9 cellular contexts compared by ENCODE assay signal in the genomic region with DNA sequence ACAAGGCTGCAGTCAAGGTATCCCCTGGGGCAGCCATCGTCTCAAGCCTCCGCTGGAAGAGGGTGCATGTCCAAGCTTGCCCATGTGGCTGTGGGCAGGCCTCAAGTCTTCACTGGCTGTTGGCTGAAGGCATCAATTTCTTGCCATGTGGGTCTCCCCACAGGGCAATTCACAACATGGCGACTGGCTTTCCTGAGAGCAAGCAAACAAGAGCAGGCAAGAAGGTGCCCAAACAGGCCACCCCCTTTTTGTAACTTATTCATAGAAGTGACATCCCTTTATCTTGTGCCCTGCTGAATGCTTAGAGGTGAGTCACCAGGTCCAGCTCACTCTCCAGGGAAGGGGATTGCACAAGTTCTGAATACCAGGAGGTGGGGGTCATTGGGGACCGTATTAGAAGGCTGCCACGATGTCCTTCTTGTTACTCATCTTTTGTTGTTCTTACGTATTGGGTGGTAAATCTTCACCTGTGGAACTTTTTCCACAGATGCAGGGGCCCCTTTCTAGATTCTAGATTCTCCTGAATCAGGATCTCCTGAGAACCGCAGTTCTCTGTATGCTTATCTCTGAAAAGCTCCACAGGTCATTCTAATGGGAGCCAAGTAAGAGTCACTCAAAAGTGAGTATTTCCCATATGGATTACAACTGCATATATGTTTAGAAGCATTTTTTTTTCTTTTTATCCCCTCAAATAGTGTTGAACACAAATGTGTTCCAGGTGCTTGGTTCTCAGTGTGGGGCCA. TPM values are rescaled to one million over a fixed set of nuclear protein-coding genes. Genes with fewer than 3 reads are reported as not detected.
DNase-seq lines count a peak whose midpoint lies in the region; ATAC-seq and TF ChIP-seq lines count a peak whose summit lies in the region.
"Had no signal": no experiment of that assay in that cellular context is flagged by ENCODE, and none has a peak within 500 bp of the region (broad histone marks: within the 10 kb centered on the region; RNA-seq: fewer than 3 reads in every experiment).

No MANE protein-coding gene starts in this region.

- H2AFZ ChIP-seq in ACC112 (ENCODE audit: low read length, unreplicated experiment) (no peak overlapping the region), mesenchymal stem cell (ENCODE audit: low read depth, low read length) (no peak overlapping the region)

- H3K9ac ChIP-seq in HUES64 (ENCODE audit: low read depth, low read length) (no peak overlapping the region), mesenchymal stem cell (ENCODE audit: low read length) (peak overlapping the region; percentile 22)

- peaks cover 30% of the 10 kb centered on the region for H3K4me1 ChIP-seq in ACC112 (ENCODE audit: control insufficient read depth, insufficient read depth, low read length, unreplicated experiment)
- H3K4me1 ChIP-seq in HUES64 (ENCODE audit: insufficient read depth, low read length), result peaks cover 20% of the 10 kb centered on the region
- H3K4me1 ChIP-seq in mesenchymal stem cell (ENCODE audit: control insufficient read depth, insufficient read depth, low read depth, low read length), result peaks cover 26% of the 10 kb centered on the region

- no peaks in the 10 kb centered on the region for H3K27me3 Mint-ChIP-seq in chondrocyte (ENCODE audit: low read depth)

- H3K4me3 ChIP-seq in ACC112 (ENCODE audit: low read depth, low read length) (peak overlapping the region; percentile 18; the same call in 1 of the 2 replicates), HUES64 (ENCODE audit: low read length) (no peak overlapping the region), mesenchymal stem cell (ENCODE audit: insufficient read depth in 1 of 2, low read depth in 1 of 2, low read length in 2 of 2) (no peak overlapping the region)
- H3K4me3 ChIP-seq: ovary had no signal

- H2AK5ac ChIP-seq in mesenchymal stem cell (ENCODE audit: low read length, severe bottlenecking), result peak overlapping the region; percentile 46

- peaks cover 26% of the 10 kb centered on the region for H3K4me1 Mint-ChIP-seq in chondrocyte (ENCODE audit: low read depth)

- no peak for TF ChIP-seq CTCF in chondrocyte (IDR thresholded peaks at IDR 0.05)

- no peak overlapping the region for H3K14ac ChIP-seq in mesenchymal stem cell (ENCODE audit: low read length in 2 of 2)

- peak overlapping the region; percentile 64 for H4K91ac ChIP-seq in mesenchymal stem cell (ENCODE audit: low read length)

- peak overlapping the region; percentile 41 to 89 for H2BK12ac ChIP-seq in mesenchymal stem cell (ENCODE audit: low read length in 2 of 2)

- DNase-seq in chondrocyte (ENCODE audit: low spot score) (no peak), mesenchymal stem cell (peak; percentile 95), substantia nigra (lab: John Stamatoyannopoulos, UW) (no peak), inferior parietal cortex (ENCODE audit: extremely low spot score) (no peak), germinal center (ENCODE audit: low spot score) (no peak)
- DNase-seq: ovary had no signal

- H3K4ac ChIP-seq in mesenchymal stem cell (ENCODE audit: low read depth in 1 of 2, low read length in 2 of 2), result peak overlapping the region in 1 of 2 experiments; percentile 19

- H2BK5ac ChIP-seq in mesenchymal stem cell (ENCODE audit: low read depth, low read length, poor library complexity, severe bottlenecking), result peak overlapping the region; percentile 54

- H3K23ac ChIP-seq in mesenchymal stem cell (ENCODE audit: low read length in 2 of 2), result no peak overlapping the region

- H3K79me2 ChIP-seq in ACC112 (ENCODE audit: control insufficient read depth, insufficient read depth, low read length, unreplicated experiment), result no peaks in the 10 kb centered on the region

- H3K79me1 ChIP-seq in mesenchymal stem cell (replicated peaks; ENCODE audit: low read length, poor library complexity, severe bottlenecking), result no peaks in the 10 kb centered on the region

- H3K18ac ChIP-seq in mesenchymal stem cell (ENCODE audit: low read depth in 1 of 2, low read length in 2 of 2), result peak overlapping the region; percentile 25 to 96

- peak overlapping the region; percentile 91 for H3K27ac Mint-ChIP-seq in chondrocyte (ENCODE audit: unreplicated experiment)

- no peaks in the 10 kb centered on the region for H3K27me3 ChIP-seq in ACC112 (ENCODE audit: insufficient read depth, low read length)
- H3K27me3 ChIP-seq in HUES64 (ENCODE audit: insufficient read depth, low read length), result no peaks in the 10 kb centered on the region
- no peaks in the 10 kb centered on the region for H3K27me3 ChIP-seq in mesenchymal stem cell (ENCODE audit: control insufficient read depth in 1 of 2, insufficient read depth in 1 of 2, low read length in 2 of 2)
- H3K27me3 ChIP-seq: ovary had no signal

- H3K9me3 Mint-ChIP-seq in chondrocyte (ENCODE audit: low read depth), result peaks cover 9% of the 10 kb centered on the region

- no peak overlapping the region for H3K4me3 Mint-ChIP-seq in chondrocyte (ENCODE audit: unreplicated experiment)

- H2BK120ac ChIP-seq in mesenchymal stem cell (ENCODE audit: low read depth, low read length), result peak overlapping the region; percentile 56

- H3K4me2 ChIP-seq in mesenchymal stem cell (ENCODE audit: low read length, poor library complexity, severe bottlenecking), result no peak overlapping the region

- peak overlapping the region; percentile 97 for H3K27ac ChIP-seq in ACC112 (ENCODE audit: low read depth, low read length)
- peak overlapping the region; percentile 54 for H3K27ac ChIP-seq in HUES64 (ENCODE audit: low read depth, low read length)
- H3K27ac ChIP-seq in mesenchymal stem cell (ENCODE audit: low read length, poor library complexity, severe bottlenecking), result peak overlapping the region; percentile 86
- H3K27ac ChIP-seq in substantia nigra (ENCODE audit: low read depth, low read length, poor library complexity, severe bottlenecking), result no peak overlapping the region
- H3K27ac ChIP-seq: ovary had no signal

- peak overlapping the region; percentile 35 for H4K8ac ChIP-seq in mesenchymal stem cell (ENCODE audit: low read length)

- H3K9me3 ChIP-seq in HUES64 (ENCODE audit: insufficient read depth, low read depth, low read length), result no peaks in the 10 kb centered on the region
- peaks cover 3% of the 10 kb centered on the region for H3K9me3 ChIP-seq in mesenchymal stem cell (ENCODE audit: control insufficient read depth, low read length)
- H3K9me3 ChIP-seq: ovary had no signal

- 73% methylated on average over 7 of the region's 7 CpGs for WGBS in HUES64
- WGBS in mesenchymal stem cell, result 46% methylated on average over 6 of the region's 7 CpGs

- no peak for ATAC-seq in HG02642 (IDR thresholded peaks at IDR 0.05; ENCODE audit: poor library complexity, unreplicated experiment)

- H3K36me3 ChIP-seq in ACC112 (ENCODE audit: insufficient read depth, low read length) (no peaks in the 10 kb centered on the region), HUES64 (ENCODE audit: insufficient read depth, low read length) (no peaks in the 10 kb centered on the region), mesenchymal stem cell (ENCODE audit: control insufficient read depth in 1 of 2, insufficient read depth in 2 of 2, low read depth in 1 of 2, low read length in 2 of 2) (no peaks in the 10 kb centered on the region)
- H3K36me3 ChIP-seq: ovary had no signal

- H2BK15ac ChIP-seq in mesenchymal stem cell (ENCODE audit: low read depth, poor library complexity, severe bottlenecking), result no peak overlapping the region

- no peaks in the 10 kb centered on the region for H3K36me3 Mint-ChIP-seq in chondrocyte (ENCODE audit: low read depth)

RNA-seq across cellular contexts. Expression of gene MICAL2, which starts 44.2 kb away (rescaled TPM):
- 2.5 TPM for polyA plus RNA-seq in HUES64 (2013, experiment 1 of 2)
- 1.2 TPM for polyA plus RNA-seq in HUES64 (2013, experiment 2 of 2)
- 296 to 393 TPM (median 372 TPM) in 3 replicates for total RNA-seq in chondrocyte
- 96.9 TPM for polyA plus RNA-seq in mesenchymal stem cell (2013, experiment 1 of 2)
- polyA plus RNA-seq in mesenchymal stem cell (2013, experiment 2 of 2), result 100 TPM

RNA-seq across cellular contexts. Expression of gene DKK3, which starts 57.8 kb away (rescaled TPM):
- 15.9 TPM for polyA plus RNA-seq in HUES64 (2013, experiment 1 of 2)
- polyA plus RNA-seq in HUES64 (2013, experiment 2 of 2), result 26.0 TPM
- 575 to 655 TPM (median 579 TPM) in 3 replicates for total RNA-seq in chondrocyte
- 686 TPM for polyA plus RNA-seq in mesenchymal stem cell (2013, experiment 1 of 2)
- 701 TPM for polyA plus RNA-seq in mesenchymal stem cell (2013, experiment 2 of 2)
